ENCODE assay signal across 29 cellular contexts in genomic region chr21:32406405-32406804, GRCh38. TPM values are rescaled to one million over a fixed set of nuclear protein-coding genes. Genes with fewer than 3 reads are reported as not detected.
DNase-seq lines count a peak whose midpoint lies in the region; TF ChIP-seq lines count a peak whose summit lies in the region.
"Had no signal": no experiment of that assay in that cellular context is flagged by ENCODE, and none has a peak within 500 bp of the region (broad histone marks: within the 10 kb centered on the region; RNA-seq: fewer than 3 reads in every experiment).

No MANE protein-coding gene starts in this region.

- no TSS peak for BruUV-seq in mammary epithelial cell (replicated peaks; lab: Mats Ljungman, UMichigan)
- BruUV-seq in Calu3 (replicated peaks; lab: Mats Ljungman, UMichigan), result no TSS peak

- no peak overlapping the region for H3K9ac ChIP-seq in mammary epithelial cell (ENCODE audit: insufficient read depth, low read length)

- peak; percentile 46 for DNase-seq in activated CD8-positive, alpha-beta memory T cell treated with anti-CD3 and anti-CD28 coated beads, Interleukin-2, amount 50 U/mL, for 48 hours
- DNase-seq in activated CD8-positive, alpha-beta memory T cell treated with anti-CD3 and anti-CD28 coated beads, Interleukin-2, amount 50 U/mL, for 4 hours, result no peak
- peak; percentile 37 for DNase-seq in mammary epithelial cell
- peak; percentile 44 for DNase-seq in islet precursor cell
- peak; percentile 43 for DNase-seq in stomach
- no peak for DNase-seq in NOMO-1 (lab: John Stamatoyannopoulos, UW; ENCODE audit: unreplicated experiment in 2 of 2)
- DNase-seq in NCI-H1694 treated with DMSO at 0.1 percent for 48 hours (lab: John Stamatoyannopoulos, UW), result no peak
- DNase-seq in Calu3, result no peak
- DNase-seq: activated CD4-positive, alpha-beta memory T cell treated with anti-CD3 and anti-CD28 coated beads for 36 hours; activated CD4-positive, CD25-positive, alpha-beta regulatory T cell treated with anti-CD3 and anti-CD28 coated beads, Interleukin-2, amount 50 U/mL, for 72 hours; amygdala; Caco-2; DMS79; effector CD4-positive, alpha-beta T cell; HCEC 1CT; NCI-H146; NCI-H2107; NCI-H345; NCI-H774; ovary; stimulated activated naive B cell treated with anti-CD40 and anti-IgM and Interleukin-4, amounts not matched to agents 10 μg/mL and 1 μg/mL and 100 μg/mL, for 72 hours; T-helper 2 cell had no signal

- no peaks in the 10 kb centered on the region for H3K27me3 ChIP-seq in mammary epithelial cell (ENCODE audit: insufficient read depth, low read length)
- H3K27me3 ChIP-seq in stomach, result no peaks in the 10 kb centered on the region
- H3K27me3 ChIP-seq: ovary had no signal

- H3K9me3 Mint-ChIP-seq in Calu3 (ENCODE audit: low read depth, unreplicated experiment), result no peaks in the 10 kb centered on the region
- H3K9me3 Mint-ChIP-seq: activated CD4-positive, alpha-beta memory T cell treated with anti-CD3 and anti-CD28 coated beads for 36 hours; activated naive CD4-positive, alpha-beta T cell treated with anti-CD3 and anti-CD28 coated beads, Interleukin-2, amount 50 U/mL, for 72 hours; activated T-helper 2 cell treated with anti-CD3 and anti-CD28 coated beads, Interferon-gamma antibody, Interleukin-2, Interleukin-4, amounts not matched to agents 10 μg/mL and 5 μg/mL and 100 μg/mL, durations not matched to agents 14 hours and 24 hours and 36 hours; IgD-negative memory B cell; stimulated activated naive B cell treated with anti-CD40 and anti-IgM and Interleukin-4, amounts not matched to agents 10 μg/mL and 1 μg/mL and 100 μg/mL, for 72 hours had no signal

- no peaks in the 10 kb centered on the region for H3K79me2 ChIP-seq in mammary epithelial cell (ENCODE audit: insufficient read depth, low read length)

- H3K4me3 Mint-ChIP-seq in Calu3 (ENCODE audit: low read depth, unreplicated experiment), result no peak overlapping the region
- H3K4me3 Mint-ChIP-seq: activated CD4-positive, alpha-beta memory T cell treated with anti-CD3 and anti-CD28 coated beads for 36 hours; IgD-negative memory B cell; stimulated activated naive B cell treated with anti-CD40 and anti-IgM and Interleukin-4, amounts not matched to agents 10 μg/mL and 1 μg/mL and 100 μg/mL, for 72 hours had no signal

- no peak for TF ChIP-seq EP300 in stomach (IDR thresholded peaks at IDR 0.05)

- H3K27ac Mint-ChIP-seq in Calu3 (ENCODE audit: unreplicated experiment), result no peak overlapping the region
- H3K27ac Mint-ChIP-seq: activated CD4-positive, alpha-beta memory T cell treated with anti-CD3 and anti-CD28 coated beads for 36 hours; activated naive CD4-positive, alpha-beta T cell treated with anti-CD3 and anti-CD28 coated beads, Interleukin-2, amount 50 U/mL, for 72 hours; activated T-helper 2 cell treated with anti-CD3 and anti-CD28 coated beads, Interferon-gamma antibody, Interleukin-2, Interleukin-4, amounts not matched to agents 10 μg/mL and 5 μg/mL and 100 μg/mL, durations not matched to agents 14 hours and 24 hours and 36 hours; IgD-negative memory B cell; stimulated activated naive B cell treated with anti-CD40 and anti-IgM and Interleukin-4, amounts not matched to agents 10 μg/mL and 1 μg/mL and 100 μg/mL, for 72 hours had no signal

- no peaks in the 10 kb centered on the region for H3K36me3 Mint-ChIP-seq in Calu3 (ENCODE audit: insufficient read depth, unreplicated experiment)
- H3K36me3 Mint-ChIP-seq: activated CD4-positive, alpha-beta memory T cell treated with anti-CD3 and anti-CD28 coated beads for 36 hours; stimulated activated naive B cell treated with anti-CD40 and anti-IgM and Interleukin-4, amounts not matched to agents 10 μg/mL and 1 μg/mL and 100 μg/mL, for 72 hours had no signal

- H2AFZ ChIP-seq in mammary epithelial cell (ENCODE audit: low read depth, low read length), result peak overlapping the region; percentile 82

- in situ Hi-C loops in mammary epithelial cell (cut with MboI; ENCODE audit: low sequenced_read_pairs in 2 of 2), result loop anchor here in 1 of 2 donors (5.0 kb wide), 1 partner anchor 196 kb away; no protein-coding TSS in a partner anchor

- H3K36me3 ChIP-seq in mammary epithelial cell (ENCODE audit: insufficient read depth, low read length) (no peaks in the 10 kb centered on the region), stomach (no peaks in the 10 kb centered on the region)
- H3K36me3 ChIP-seq: ovary had no signal

- TF ChIP-seq CTCF in mammary epithelial cell (conservative IDR thresholded peaks at IDR 0.05 in 1 of 2, IDR thresholded peaks at IDR 0.05 in 1 of 2; ENCODE audit: extremely low read depth in 1 of 2, insufficient read depth in 1 of 2, low read depth in 1 of 2, low read length in 2 of 2) (no peak), stomach (IDR thresholded peaks at IDR 0.05) (no peak), Calu3 (IDR thresholded peaks at IDR 0.05; ENCODE audit: unreplicated experiment) (no peak)

- H3K4me2 ChIP-seq in mammary epithelial cell (ENCODE audit: insufficient read depth, low read depth, low read length), result no peak overlapping the region

- 8% methylated on average over 6 of the region's 6 CpGs for WGBS in mammary epithelial cell (ENCODE audit: low coverage, missing lambda C conversion rate)
- WGBS in stomach, 5 donors, result 35 to 53% (median 38%) methylated on average over 6 of the region's 6 CpGs

- no peak for TF ChIP-seq POLR2A in stomach (IDR thresholded peaks at IDR 0.05)

- H3K4me1 Mint-ChIP-seq in Calu3 (ENCODE audit: low read depth, unreplicated experiment), result no peaks in the 10 kb centered on the region

- H3K4me3 ChIP-seq in mammary epithelial cell (replicated peaks in 1 of 3; ENCODE audit: insufficient read depth in 1 of 3, low read depth in 2 of 3, low read length in 3 of 3), result no peak overlapping the region
- H3K4me3 ChIP-seq in stomach, result no peak overlapping the region
- H3K4me3 ChIP-seq: lung, ovary, skin epidermis had no signal

- intact Hi-C loops in mammary epithelial cell (cut with micrococcal nuclease) (no loop called here), stomach (cut with DNase I; ENCODE audit: low total_unique reads) (loop anchor here (5.0 kb wide), 1 partner anchor 161 kb away; no protein-coding TSS in a partner anchor), Calu3 (cut with micrococcal nuclease; ENCODE audit: unreplicated experiment) (no loop called here)

- H3K4me1 ChIP-seq in mammary epithelial cell (ENCODE audit: insufficient read depth, low read length) (peaks cover 7% of the 10 kb centered on the region), stomach (peaks cover 6 to 22% (median 15%) of the 10 kb centered on the region in 4 donors)

- H4K20me1 ChIP-seq in mammary epithelial cell (ENCODE audit: insufficient read depth, low read length), result no peaks in the 10 kb centered on the region

- dilution Hi-C loops in mammary epithelial cell (cut with HindIII; ENCODE audit: low sequenced_read_pairs), result loop anchor here (5.0 kb wide), 1 partner anchor 201 kb away; no protein-coding TSS in a partner anchor

- H3K9me3 ChIP-seq in mammary epithelial cell (replicated peaks; ENCODE audit: insufficient read depth, low read length) (no peaks in the 10 kb centered on the region), stomach (no peaks in the 10 kb centered on the region)
- H3K9me3 ChIP-seq: Caco-2, ovary had no signal

- CTCF ChIA-PET in mammary epithelial cell (lab: Charles Lee; ENCODE audit: low non-redundant PET), result interaction anchor here (1.0 kb wide), 1 partner anchor 195 kb away, joined by 3 read pairs; no protein-coding TSS in a partner anchor
- CTCF ChIA-PET in Calu3 (lab: Charles Lee), result no interaction called here

- no peak overlapping the region for H3K27ac ChIP-seq in mammary epithelial cell (ENCODE audit: insufficient read depth, low read depth, low read length)
- peak overlapping the region in 2 of 5 donors; percentile 18 to 29 for H3K27ac ChIP-seq in stomach
- H3K27ac ChIP-seq: C4-2B, ovary had no signal

- H3K27me3 Mint-ChIP-seq in Calu3 (ENCODE audit: unreplicated experiment), result peaks cover 30% of the 10 kb centered on the region
- H3K27me3 Mint-ChIP-seq: activated CD4-positive, alpha-beta memory T cell treated with anti-CD3 and anti-CD28 coated beads for 36 hours had no signal

RNA-seq across cellular contexts. Expression of gene EVA1C, which starts 6.1 kb away (rescaled TPM):
- total RNA-seq in mammary epithelial cell (10 to 100 TPM; 11.7 to 28.4 TPM), stomach (100 to 1,000 TPM in 1 of 5 donors, 10 to 100 TPM in 4; 10.6 to 142 (median 48.7) TPM), Calu3 (2022) (1.4 and 3.1 TPM in 2 replicates)
- polyA plus RNA-seq in mammary epithelial cell (22.2 TPM), stomach (10 to 100 TPM; 18.2 to 39.1 (median 33.6) TPM)
- polyA minus RNA-seq in mammary epithelial cell, result 5.7 TPM
- total RNA-seq: Caco-2, OCI-LY7 had no signal

RNA-seq across cellular contexts. Expression of gene URB1, which starts 13.6 kb away (rescaled TPM):
- total RNA-seq in mammary epithelial cell, result 10 to 100 TPM; 32.2 to 36.4 TPM
- polyA plus RNA-seq in mammary epithelial cell, result 12.5 TPM
- polyA minus RNA-seq in mammary epithelial cell, result 44.7 TPM
- 10 to 100 TPM in 4 of 5 donors, 1 to 10 TPM in 1; 9.3 to 16.3 (median 15.4) TPM for total RNA-seq in stomach
- 1 to 10 TPM; 1.2 to 3.4 (median 1.9) TPM for polyA plus RNA-seq in stomach
- total RNA-seq in Calu3 (2022), result 16.5 and 19.2 TPM in 2 replicates

Comparison
In these comparisons a context has a peak if more than half of its experiments do, and no peak if none do; other contexts are left out.
1. DNase-seq: peak in activated CD8-positive, alpha-beta memory T cell treated with anti-CD3 and anti-CD28 coated beads, Interleukin-2, amount 50 U/mL, for 48 hours (single experiment), mammary epithelial cell (single experiment), islet precursor cell (single experiment) and stomach (single experiment); none in activated CD8-positive, alpha-beta memory T cell treated with anti-CD3 and anti-CD28 coated beads, Interleukin-2, amount 50 U/mL, for 4 hours (single experiment), NOMO-1 (0 of 2), NCI-H1694 treated with DMSO at 0.1 percent for 48 hours (single experiment) and Calu3 (single experiment).